17 cellular contexts compared by ENCODE assay signal in the genomic region with DNA sequence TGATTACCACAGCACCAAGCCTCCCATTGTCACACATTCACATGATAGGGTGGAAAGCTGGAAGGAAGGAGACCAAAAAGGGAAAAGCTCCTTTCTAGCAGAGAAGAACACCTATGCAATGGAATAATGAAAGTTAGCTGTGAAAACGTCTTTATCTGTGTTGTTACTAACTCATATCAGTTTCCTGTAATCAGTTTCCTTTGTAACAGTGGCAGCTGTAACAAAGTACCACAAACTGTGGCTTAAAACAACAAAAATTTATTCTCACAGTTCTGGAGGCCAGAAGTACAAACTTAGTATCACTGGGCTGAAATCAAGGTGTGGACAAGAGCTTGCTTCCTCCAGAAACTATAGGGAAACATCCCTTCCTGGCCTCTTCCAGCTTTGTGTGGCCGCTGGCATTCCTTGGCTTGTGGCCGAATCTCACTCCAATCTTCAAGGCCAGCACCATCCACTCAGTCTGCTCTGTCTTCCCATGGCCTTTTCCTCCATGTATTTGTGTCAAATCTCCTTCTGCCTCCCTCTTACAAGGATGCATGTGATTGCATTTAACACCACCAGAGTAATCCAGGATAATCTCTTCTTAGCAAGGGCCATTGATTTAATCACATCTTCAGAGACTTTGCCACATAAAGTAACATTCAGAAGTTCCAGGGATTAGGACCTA. TPM values are rescaled to one million over a fixed set of nuclear protein-coding genes. Genes with fewer than 3 reads are reported as not detected.
A peak's percentile ranks its signal among the peaks of the same experiment; 100 is the strongest.
DNase-seq lines count a peak whose midpoint lies in the region; ATAC-seq and TF ChIP-seq lines count a peak whose summit lies in the region.
"Had no signal": no experiment of that assay in that cellular context is flagged by ENCODE, and none has a peak within 500 bp of the region (broad histone marks: within the 10 kb centered on the region; RNA-seq: fewer than 3 reads in every experiment).

No MANE protein-coding gene starts in this region.

- peaks cover 24% of the 10 kb centered on the region for H3F3A ChIP-seq in DOHH2 (ENCODE audit: control insufficient read depth, insufficient read depth)

- peaks cover 13% of the 10 kb centered on the region for H3K4me1 Mint-ChIP-seq in CD4-positive, alpha-beta T cell (ENCODE audit: low read depth)
- peaks cover 5 to 15% of the 10 kb centered on the region in 2 donors for H3K4me1 Mint-ChIP-seq in natural killer cell

- intact Hi-C loops in CD4-positive, alpha-beta T cell (cut with DNase I, micrococcal nuclease), result no loop called here
- intact Hi-C loops in natural killer cell (cut with micrococcal nuclease), result no loop called here

- CTCF ChIA-PET in CD4-positive, alpha-beta T cell (lab: Charles Lee), result interaction anchor here (1.0 kb wide), 1 partner anchor 18 kb away, joined by 3 read pairs; a partner anchor contains a TSS

- no peak overlapping the region for H3K4me3 Mint-ChIP-seq in CD4-positive, alpha-beta T cell
- H3K4me3 Mint-ChIP-seq in natural killer cell, result peak overlapping the region; percentile 32

- DNase-seq in CD4-positive, alpha-beta T cell, result no peak
- DNase-seq in WERI-Rb-1 (peak; percentile 76), natural killer cell (no peak), NOMO-1 treated with DMSO at 0.1 percent for 48 hours (lab: John Stamatoyannopoulos, UW; ENCODE audit: unreplicated experiment) (no peak), DMS 273 treated with DMSO at 0.1 percent for 48 hours (lab: John Stamatoyannopoulos, UW) (no peak)
- DNase-seq: AML-193; DMS79; left ventricle myocardium superior; NCI-H146; pancreas; stimulated activated CD4-positive, alpha-beta T cell treated with anti-CD3 and anti-CD28 coated beads, Interleukin-4, amount 100 ng/mL, for 1 hour had no signal

- no peaks in the 10 kb centered on the region for H3K27me3 Mint-ChIP-seq in CD4-positive, alpha-beta T cell
- no peaks in the 10 kb centered on the region for H3K27me3 Mint-ChIP-seq in natural killer cell (ENCODE audit: low read depth in 2 of 2)

- ATAC-seq in CD4-positive, alpha-beta T cell (ENCODE audit: poor library complexity), result no peak
- ATAC-seq in natural killer cell (peak; percentile 57 to 74 (median 60)), HG03354 (IDR thresholded peaks at IDR 0.05; ENCODE audit: poor library complexity, severe bottlenecking, unreplicated experiment) (no peak)
- ATAC-seq: left ventricle myocardium superior, pancreas, Right ventricle myocardium inferior had no signal

- POLR2A ChIA-PET in CD4-positive, alpha-beta T cell (lab: Charles Lee), result interaction anchor here (0.9 to 1.3 kb wide), 4 partner anchors 9 to 68 kb away, joined by 3 to 5 read pairs (median 4); a partner anchor contains a TSS

- H3K79me2 ChIP-seq in DOHH2 (ENCODE audit: control insufficient read depth, low read length), result peaks cover 24% of the 10 kb centered on the region

- peaks cover 1% of the 10 kb centered on the region for H3K36me3 Mint-ChIP-seq in CD4-positive, alpha-beta T cell (ENCODE audit: low read depth)
- H3K36me3 Mint-ChIP-seq in natural killer cell, result no peaks in the 10 kb centered on the region

- no peak for TF ChIP-seq CTCF in CD4-positive, alpha-beta T cell (IDR thresholded peaks at IDR 0.05)
- TF ChIP-seq CTCF in DOHH2 (IDR thresholded peaks at IDR 0.05; ENCODE audit: low read depth, low read length, poor library complexity, severe bottlenecking) (no peak), WERI-Rb-1 (IDR thresholded peaks at IDR 0.05; ENCODE audit: low read depth, low read length) (no peak), natural killer cell (IDR thresholded peaks at IDR 0.05) (no peak)

- no peaks in the 10 kb centered on the region for H3K9me2 ChIP-seq in DOHH2 (replicated peaks; ENCODE audit: control insufficient read depth, low read length)

- no peaks in the 10 kb centered on the region for H3K9me3 Mint-ChIP-seq in CD4-positive, alpha-beta T cell
- H3K9me3 Mint-ChIP-seq in natural killer cell, result no peaks in the 10 kb centered on the region
- H3K9me3 Mint-ChIP-seq: activated naive CD4-positive, alpha-beta T cell treated with anti-CD3 and anti-CD28 coated beads, Interleukin-2, amount 50 U/mL, for 72 hours had no signal

- no peak overlapping the region for H3K27ac ChIP-seq in CD4-positive, alpha-beta T cell (ENCODE audit: low read depth, low read length)
- H3K27ac ChIP-seq in DOHH2 (ENCODE audit: low read depth, low read length) (peak overlapping the region; percentile 76), WERI-Rb-1 (no peak overlapping the region)
- H3K27ac ChIP-seq: esophagus muscularis mucosa, pancreas had no signal

- H3K4me2 ChIP-seq in DOHH2 (ENCODE audit: low read length), result peak overlapping the region; percentile 57

- peak overlapping the region; percentile 43 for H3K27ac Mint-ChIP-seq in CD4-positive, alpha-beta T cell
- H3K27ac Mint-ChIP-seq in natural killer cell, result peak overlapping the region; percentile 75 to 78
- H3K27ac Mint-ChIP-seq: activated naive CD4-positive, alpha-beta T cell treated with anti-CD3 and anti-CD28 coated beads, Interleukin-2, amount 50 U/mL, for 72 hours had no signal

- no peaks in the 10 kb centered on the region for H3K9me3 ChIP-seq in CD4-positive, alpha-beta T cell (ENCODE audit: control insufficient read depth, low read length)
- H3K9me3 ChIP-seq in DOHH2 (ENCODE audit: control insufficient read depth, insufficient read depth, low read length), result no peaks in the 10 kb centered on the region
- H3K9me3 ChIP-seq in WERI-Rb-1 (ENCODE audit: severe bottlenecking), result peaks cover 20% of the 10 kb centered on the region
- H3K9me3 ChIP-seq: esophagus muscularis mucosa, pancreas had no signal

- no peaks in the 10 kb centered on the region; the same call in 1 of the 2 replicates for H3K36me3 ChIP-seq in DOHH2 (ENCODE audit: control insufficient read depth, low read length)
- H3K36me3 ChIP-seq in WERI-Rb-1, result no peaks in the 10 kb centered on the region

- no peaks in the 10 kb centered on the region for H4K20me1 ChIP-seq in DOHH2 (ENCODE audit: control insufficient read depth, insufficient read depth, low read depth, low read length)

- H3K4me3 ChIP-seq in DOHH2 (ENCODE audit: low read length), result peak overlapping the region; percentile 51
- H3K4me3 ChIP-seq in WERI-Rb-1 (ENCODE audit: low read depth, low read length), result no peak overlapping the region
- H3K4me3 ChIP-seq: esophagus muscularis mucosa, pancreas had no signal

- H3K27me3 ChIP-seq in CD4-positive, alpha-beta T cell (ENCODE audit: control insufficient read depth, insufficient read depth, low read length), result no peaks in the 10 kb centered on the region
- no peaks in the 10 kb centered on the region for H3K27me3 ChIP-seq in DOHH2 (ENCODE audit: control insufficient read depth, low read length)
- no peaks in the 10 kb centered on the region for H3K27me3 ChIP-seq in WERI-Rb-1 (ENCODE audit: insufficient read depth, low read depth, severe bottlenecking)
- H3K27me3 ChIP-seq: esophagus muscularis mucosa, pancreas had no signal

- peaks cover 71% of the 10 kb centered on the region for H3K4me1 ChIP-seq in DOHH2 (ENCODE audit: control insufficient read depth, low read length)

RNA-seq across cellular contexts. Expression of a gene that starts 6.3 kb away (rescaled TPM):
- total RNA-seq in CD4-positive, alpha-beta T cell, result 100 to 1,000 TPM; 239 to 250 TPM
- 100 to 1,000 TPM; 289 to 325 (median 307) TPM for total RNA-seq in natural killer cell

RNA-seq across cellular contexts. Expression of a gene that starts 17.1 kb away (rescaled TPM):
- 10 to 100 TPM; 25.4 to 26.3 TPM for total RNA-seq in CD4-positive, alpha-beta T cell
- total RNA-seq in natural killer cell, result 10 to 100 TPM; 27.1 to 35.6 (median 32.4) TPM

RNA-seq across cellular contexts. Expression of a gene that starts 17.2 kb away (rescaled TPM):
- total RNA-seq in CD4-positive, alpha-beta T cell, result under 1 TPM; 0.22 to 0.25 TPM
- under 1 TPM; 0.40 to 0.68 (median 0.49) TPM for total RNA-seq in natural killer cell

RNA-seq across cellular contexts. Expression of a gene that starts 28.4 kb away (rescaled TPM):
- 100 to 1,000 TPM; 194 to 197 TPM for total RNA-seq in CD4-positive, alpha-beta T cell
- 100 to 1,000 TPM; 219 to 241 (median 224) TPM for total RNA-seq in natural killer cell

RNA-seq across cellular contexts. Expression of a gene that starts 41.7 kb away (rescaled TPM):
- 10 to 100 TPM; 16.0 to 16.8 TPM for total RNA-seq in CD4-positive, alpha-beta T cell
- total RNA-seq in natural killer cell, result 10 to 100 TPM; 17.1 to 27.0 (median 24.8) TPM
- total RNA-seq: HT-29 had no signal

Comparison
In these comparisons a context has a peak if more than half of its experiments do, and no peak if none do; other contexts are left out.
1. ATAC-seq: peak in natural killer cell (3 of 3); none in CD4-positive, alpha-beta T cell (single experiment) and HG03354 (single experiment).